1 cellular context compared by ENCODE assay signal in genomic region chr2:117850015-117850414, GRCh38.
TF ChIP-seq lines count a peak whose summit lies in the region.

No MANE protein-coding gene starts in this region.

TF ChIP-seq in H1, 55 proteins besides CTCF, POLR2A, EP300 and RAD21:
- no peak for TF ChIP-seq CHD2 (IDR thresholded peaks at IDR 0.05; ENCODE audit: low read length)
- no peak for TF ChIP-seq CREB1 (IDR thresholded peaks at IDR 0.05)
- TF ChIP-seq, protein P1, sequence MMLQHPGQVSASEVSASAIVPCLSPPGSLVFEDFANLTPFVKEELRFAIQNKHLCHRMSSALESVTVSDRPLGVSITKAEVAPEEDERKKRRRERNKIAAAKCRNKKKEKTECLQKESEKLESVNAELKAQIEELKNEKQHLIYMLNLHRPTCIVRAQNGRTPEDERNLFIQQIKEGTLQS (IDR thresholded peaks at IDR 0.05; ENCODE audit: insufficient read depth, low read depth, low read length): no peak
- no peak for TF ChIP-seq CEBPB (IDR thresholded peaks at IDR 0.05; ENCODE audit: low read depth, low read length)
- TF ChIP-seq EZH2 (IDR thresholded peaks at IDR 0.05; ENCODE audit: low read depth, low read length, severe bottlenecking): no peak
- no peak for TF ChIP-seq TAF1 (IDR thresholded peaks at IDR 0.05; ENCODE audit: low read depth, low read length)
- TF ChIP-seq, protein P2, sequence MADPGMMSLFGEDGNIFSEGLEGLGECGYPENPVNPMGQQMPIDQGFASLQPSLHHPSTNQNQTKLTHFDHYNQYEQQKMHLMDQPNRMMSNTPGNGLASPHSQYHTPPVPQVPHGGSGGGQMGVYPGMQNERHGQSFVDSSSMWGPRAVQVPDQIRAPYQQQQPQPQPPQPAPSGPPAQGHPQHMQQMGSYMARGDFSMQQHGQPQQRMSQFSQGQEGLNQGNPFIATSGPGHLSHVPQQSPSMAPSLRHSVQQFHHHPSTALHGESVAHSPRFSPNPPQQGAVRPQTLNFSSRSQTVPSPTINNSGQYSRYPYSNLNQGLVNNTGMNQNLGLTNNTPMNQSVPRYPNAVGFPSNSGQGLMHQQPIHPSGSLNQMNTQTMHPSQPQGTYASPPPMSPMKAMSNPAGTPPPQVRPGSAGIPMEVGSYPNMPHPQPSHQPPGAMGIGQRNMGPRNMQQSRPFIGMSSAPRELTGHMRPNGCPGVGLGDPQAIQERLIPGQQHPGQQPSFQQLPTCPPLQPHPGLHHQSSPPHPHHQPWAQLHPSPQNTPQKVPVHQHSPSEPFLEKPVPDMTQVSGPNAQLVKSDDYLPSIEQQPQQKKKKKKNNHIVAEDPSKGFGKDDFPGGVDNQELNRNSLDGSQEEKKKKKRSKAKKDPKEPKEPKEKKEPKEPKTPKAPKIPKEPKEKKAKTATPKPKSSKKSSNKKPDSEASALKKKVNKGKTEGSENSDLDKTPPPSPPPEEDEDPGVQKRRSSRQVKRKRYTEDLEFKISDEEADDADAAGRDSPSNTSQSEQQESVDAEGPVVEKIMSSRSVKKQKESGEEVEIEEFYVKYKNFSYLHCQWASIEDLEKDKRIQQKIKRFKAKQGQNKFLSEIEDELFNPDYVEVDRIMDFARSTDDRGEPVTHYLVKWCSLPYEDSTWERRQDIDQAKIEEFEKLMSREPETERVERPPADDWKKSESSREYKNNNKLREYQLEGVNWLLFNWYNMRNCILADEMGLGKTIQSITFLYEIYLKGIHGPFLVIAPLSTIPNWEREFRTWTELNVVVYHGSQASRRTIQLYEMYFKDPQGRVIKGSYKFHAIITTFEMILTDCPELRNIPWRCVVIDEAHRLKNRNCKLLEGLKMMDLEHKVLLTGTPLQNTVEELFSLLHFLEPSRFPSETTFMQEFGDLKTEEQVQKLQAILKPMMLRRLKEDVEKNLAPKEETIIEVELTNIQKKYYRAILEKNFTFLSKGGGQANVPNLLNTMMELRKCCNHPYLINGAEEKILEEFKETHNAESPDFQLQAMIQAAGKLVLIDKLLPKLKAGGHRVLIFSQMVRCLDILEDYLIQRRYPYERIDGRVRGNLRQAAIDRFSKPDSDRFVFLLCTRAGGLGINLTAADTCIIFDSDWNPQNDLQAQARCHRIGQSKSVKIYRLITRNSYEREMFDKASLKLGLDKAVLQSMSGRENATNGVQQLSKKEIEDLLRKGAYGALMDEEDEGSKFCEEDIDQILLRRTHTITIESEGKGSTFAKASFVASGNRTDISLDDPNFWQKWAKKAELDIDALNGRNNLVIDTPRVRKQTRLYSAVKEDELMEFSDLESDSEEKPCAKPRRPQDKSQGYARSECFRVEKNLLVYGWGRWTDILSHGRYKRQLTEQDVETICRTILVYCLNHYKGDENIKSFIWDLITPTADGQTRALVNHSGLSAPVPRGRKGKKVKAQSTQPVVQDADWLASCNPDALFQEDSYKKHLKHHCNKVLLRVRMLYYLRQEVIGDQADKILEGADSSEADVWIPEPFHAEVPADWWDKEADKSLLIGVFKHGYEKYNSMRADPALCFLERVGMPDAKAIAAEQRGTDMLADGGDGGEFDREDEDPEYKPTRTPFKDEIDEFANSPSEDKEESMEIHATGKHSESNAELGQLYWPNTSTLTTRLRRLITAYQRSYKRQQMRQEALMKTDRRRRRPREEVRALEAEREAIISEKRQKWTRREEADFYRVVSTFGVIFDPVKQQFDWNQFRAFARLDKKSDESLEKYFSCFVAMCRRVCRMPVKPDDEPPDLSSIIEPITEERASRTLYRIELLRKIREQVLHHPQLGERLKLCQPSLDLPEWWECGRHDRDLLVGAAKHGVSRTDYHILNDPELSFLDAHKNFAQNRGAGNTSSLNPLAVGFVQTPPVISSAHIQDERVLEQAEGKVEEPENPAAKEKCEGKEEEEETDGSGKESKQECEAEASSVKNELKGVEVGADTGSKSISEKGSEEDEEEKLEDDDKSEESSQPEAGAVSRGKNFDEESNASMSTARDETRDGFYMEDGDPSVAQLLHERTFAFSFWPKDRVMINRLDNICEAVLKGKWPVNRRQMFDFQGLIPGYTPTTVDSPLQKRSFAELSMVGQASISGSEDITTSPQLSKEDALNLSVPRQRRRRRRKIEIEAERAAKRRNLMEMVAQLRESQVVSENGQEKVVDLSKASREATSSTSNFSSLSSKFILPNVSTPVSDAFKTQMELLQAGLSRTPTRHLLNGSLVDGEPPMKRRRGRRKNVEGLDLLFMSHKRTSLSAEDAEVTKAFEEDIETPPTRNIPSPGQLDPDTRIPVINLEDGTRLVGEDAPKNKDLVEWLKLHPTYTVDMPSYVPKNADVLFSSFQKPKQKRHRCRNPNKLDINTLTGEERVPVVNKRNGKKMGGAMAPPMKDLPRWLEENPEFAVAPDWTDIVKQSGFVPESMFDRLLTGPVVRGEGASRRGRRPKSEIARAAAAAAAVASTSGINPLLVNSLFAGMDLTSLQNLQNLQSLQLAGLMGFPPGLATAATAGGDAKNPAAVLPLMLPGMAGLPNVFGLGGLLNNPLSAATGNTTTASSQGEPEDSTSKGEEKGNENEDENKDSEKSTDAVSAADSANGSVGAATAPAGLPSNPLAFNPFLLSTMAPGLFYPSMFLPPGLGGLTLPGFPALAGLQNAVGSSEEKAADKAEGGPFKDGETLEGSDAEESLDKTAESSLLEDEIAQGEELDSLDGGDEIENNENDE (IDR thresholded peaks at IDR 0.05; ENCODE audit: insufficient replicate concordance, low read length): no peak
- TF ChIP-seq JUND (IDR thresholded peaks at IDR 0.05; ENCODE audit: low read length): no peak
- no peak for TF ChIP-seq CHD1 (IDR thresholded peaks at IDR 0.05; ENCODE audit: low read depth, low read length)
- TF ChIP-seq PHF8 (conservative IDR thresholded peaks at IDR 0.05; ENCODE audit: low read depth, low read length): no peak
- TF ChIP-seq MAFK (IDR thresholded peaks at IDR 0.05; ENCODE audit: low read depth, low read length): no peak
- TF ChIP-seq NANOG (IDR thresholded peaks at IDR 0.05; ENCODE audit: insufficient read depth, low read depth, low read length, poor library complexity, severe bottlenecking): no peak
- TF ChIP-seq SAP30 (IDR thresholded peaks at IDR 0.05; ENCODE audit: insufficient read depth, insufficient replicate concordance, low read length): no peak
- no peak for TF ChIP-seq SUZ12 (IDR thresholded peaks at IDR 0.05; ENCODE audit: low read length)
- no peak for TF ChIP-seq HDAC2 (IDR thresholded peaks at IDR 0.05; ENCODE audit: borderline replicate concordance in 1 of 2, low read depth in 2 of 2, low read length in 2 of 2)
- TF ChIP-seq TAF7 (optimal IDR thresholded peaks at IDR 0.05; ENCODE audit: borderline replicate concordance, low read depth, low read length): peak; percentile 97
- no peak for TF ChIP-seq JUN (IDR thresholded peaks at IDR 0.05; ENCODE audit: low read depth, low read length)
- peak; percentile 22; the same call in 1 of the 2 replicates for TF ChIP-seq TEAD4 (IDR thresholded peaks at IDR 0.05; ENCODE audit: low read depth, low read length)
- peak; percentile 83; the same call in 1 of the 2 replicates for TF ChIP-seq TBP (IDR thresholded peaks at IDR 0.05; ENCODE audit: low read depth, low read length)
- TF ChIP-seq HDAC6 (IDR thresholded peaks at IDR 0.05; ENCODE audit: low read depth, low read length): no peak
- TF ChIP-seq FOSL1 (IDR thresholded peaks at IDR 0.05; ENCODE audit: insufficient read depth, low read depth, low read length): no peak
- TF ChIP-seq ZNF274 (IDR thresholded peaks at IDR 0.05; ENCODE audit: borderline replicate concordance, extremely low read depth, low read length): no peak
- TF ChIP-seq RBBP5 (IDR thresholded peaks at IDR 0.05; ENCODE audit: borderline replicate concordance, low read depth, low read length): no peak
- no peak for TF ChIP-seq BRCA1 (IDR thresholded peaks at IDR 0.05; ENCODE audit: low read depth, low read length)
- peak; percentile 93 for TF ChIP-seq MAX (IDR thresholded peaks at IDR 0.05)
- no peak for TF ChIP-seq BACH1 (IDR thresholded peaks at IDR 0.05; ENCODE audit: low read length)
- no peak for TF ChIP-seq RNF2 (IDR thresholded peaks at IDR 0.05; ENCODE audit: borderline replicate concordance, low read depth, low read length, missing control alignments, poor library complexity, severe bottlenecking)
- no peak for TF ChIP-seq SIX5 (IDR thresholded peaks at IDR 0.05; ENCODE audit: low read depth, low read length)
- TF ChIP-seq CBX8 (IDR thresholded peaks at IDR 0.05; ENCODE audit: borderline replicate concordance, low read depth, low read length): no peak
- TF ChIP-seq NRF1 (IDR thresholded peaks at IDR 0.05; ENCODE audit: low read depth, low read length): no peak
- TF ChIP-seq SP4 (IDR thresholded peaks at IDR 0.05; ENCODE audit: low read length): no peak
- TF ChIP-seq POLR2AphosphoS5 (IDR thresholded peaks at IDR 0.05; ENCODE audit: low read depth, low read length): peak; percentile 79
- no peak for TF ChIP-seq YY1 (IDR thresholded peaks at IDR 0.05; ENCODE audit: low read depth, low read length)
- TF ChIP-seq, protein P3, sequence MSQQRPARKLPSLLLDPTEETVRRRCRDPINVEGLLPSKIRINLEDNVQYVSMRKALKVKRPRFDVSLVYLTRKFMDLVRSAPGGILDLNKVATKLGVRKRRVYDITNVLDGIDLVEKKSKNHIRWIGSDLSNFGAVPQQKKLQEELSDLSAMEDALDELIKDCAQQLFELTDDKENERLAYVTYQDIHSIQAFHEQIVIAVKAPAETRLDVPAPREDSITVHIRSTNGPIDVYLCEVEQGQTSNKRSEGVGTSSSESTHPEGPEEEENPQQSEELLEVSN (IDR thresholded peaks at IDR 0.05): peak; percentile 83
- no peak for TF ChIP-seq RFX5 (IDR thresholded peaks at IDR 0.05; ENCODE audit: borderline replicate concordance, low read depth, low read length)
- TF ChIP-seq GABPA (IDR thresholded peaks at IDR 0.05; ENCODE audit: borderline replicate concordance, insufficient read depth, low read length): no peak
- TF ChIP-seq SRF (IDR thresholded peaks at IDR 0.05; ENCODE audit: low read depth, low read length): no peak
- TF ChIP-seq TCF12 (IDR thresholded peaks at IDR 0.05; ENCODE audit: low read depth, low read length): 0 out of 2 replicates have a peak, but pooled peaks have one; percentile 6
- no peak for TF ChIP-seq SP2 (IDR thresholded peaks at IDR 0.05; ENCODE audit: low read length)
- no peak for TF ChIP-seq ASH2L (IDR thresholded peaks at IDR 0.05; ENCODE audit: low read length)
- TF ChIP-seq KDM5A (IDR thresholded peaks at IDR 0.05; ENCODE audit: low read length): no peak
- no peak for TF ChIP-seq CTBP2 (IDR thresholded peaks at IDR 0.05; ENCODE audit: borderline replicate concordance, insufficient read depth, insufficient read length, low read length)
- peak; percentile 67 for TF ChIP-seq EGR1 (IDR thresholded peaks at IDR 0.05; ENCODE audit: borderline replicate concordance, low read depth, low read length)
- TF ChIP-seq KDM1A (IDR thresholded peaks at IDR 0.05; ENCODE audit: borderline replicate concordance, low read length): no peak
- peak; percentile 21; the same call in 1 of the 2 replicates for TF ChIP-seq SP1 (IDR thresholded peaks at IDR 0.05; ENCODE audit: low read depth, low read length)
- no peak for TF ChIP-seq GTF2F1 (IDR thresholded peaks at IDR 0.05; ENCODE audit: borderline replicate concordance, low read depth, low read length)
- TF ChIP-seq SIN3A (conservative IDR thresholded peaks at IDR 0.05 in 1 of 2, IDR thresholded peaks at IDR 0.05 in 1 of 2; ENCODE audit: low read depth in 1 of 2, low read length in 2 of 2): no peak
- TF ChIP-seq CBX5 (IDR thresholded peaks at IDR 0.05; ENCODE audit: low read depth, low read length): no peak
- TF ChIP-seq USF2 (IDR thresholded peaks at IDR 0.05; ENCODE audit: low read length): peak; percentile 55; the same call in 1 of the 2 replicates
- no peak for TF ChIP-seq SIRT6 (IDR thresholded peaks at IDR 0.05; ENCODE audit: low read length)
- no peak for TF ChIP-seq RXRA (IDR thresholded peaks at IDR 0.05; ENCODE audit: insufficient read depth, low read depth, low read length)
- no peak for TF ChIP-seq BCL11A (IDR thresholded peaks at IDR 0.05; ENCODE audit: low read depth in 2 of 2, low read length in 2 of 2)
- TF ChIP-seq KDM4A (IDR thresholded peaks at IDR 0.05; ENCODE audit: low read depth, low read length, severe bottlenecking): peak; percentile 20
- no peak for TF ChIP-seq POU5F1 (IDR thresholded peaks at IDR 0.05; ENCODE audit: low read depth, low read length)
- TF ChIP-seq ATF2 (IDR thresholded peaks at IDR 0.05; ENCODE audit: low read length): no peak
